ENCODE assay signal across 10 cellular contexts in the genomic region with DNA sequence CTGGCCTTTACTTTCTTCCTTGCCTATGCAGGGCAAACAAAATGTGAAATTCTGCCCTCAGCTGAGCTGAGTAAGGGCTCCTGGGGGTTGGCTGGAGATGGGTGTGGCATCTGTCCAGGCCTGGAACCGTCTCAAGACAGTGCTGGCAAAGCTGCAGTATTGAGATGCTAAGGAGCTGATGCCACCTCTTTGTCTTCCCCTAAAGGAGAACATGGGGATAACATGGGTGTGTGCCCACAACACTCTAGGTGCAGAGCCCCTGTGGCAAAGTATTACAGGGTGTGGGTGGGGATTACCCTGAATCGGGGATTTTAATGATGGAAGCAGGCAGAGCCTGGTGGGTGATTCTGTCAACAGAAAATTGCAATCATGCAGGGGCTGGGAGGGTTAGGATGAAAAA. TPM values are rescaled to one million over a fixed set of nuclear protein-coding genes. Genes with fewer than 3 reads are reported as not detected.
DNase-seq lines count a peak whose midpoint lies in the region; ATAC-seq, FAIRE-seq and TF ChIP-seq lines count a peak whose summit lies in the region.
"Had no signal": no experiment of that assay in that cellular context is flagged by ENCODE, and none has a peak within 500 bp of the region (broad histone marks: within the 10 kb centered on the region; RNA-seq: fewer than 3 reads in every experiment).

No MANE protein-coding gene starts in this region.

- DNase-seq in Right ventricle myocardium superior: peak; percentile 46
- DNase-seq in left ventricle myocardium inferior: no peak
- peak; percentile 80 for DNase-seq in MG63
- DNase-seq in bronchial epithelial cell (ENCODE audit: low read depth): no peak
- no peak for DNase-seq in stimulated activated naive B cell treated with anti-CD40 and anti-IgM and Interleukin-4, amounts not matched to agents 10 μg/mL and 1 μg/mL and 100 μg/mL, for 72 hours
- DNase-seq in stimulated activated naive CD4-positive, alpha-beta T cell (lab: John Stamatoyannopoulos, UW): no peak
- DNase-seq: GDM1 had no signal

- H3K9me3 ChIP-seq in left ventricle myocardium inferior (replicated peaks) (no peaks in the 10 kb centered on the region), MG63 (no peaks in the 10 kb centered on the region)

- TF ChIP-seq CTCF in left ventricle myocardium inferior (IDR thresholded peaks at IDR 0.05; ENCODE audit: borderline replicate concordance) (no peak), bronchial epithelial cell (IDR thresholded peaks at IDR 0.05; ENCODE audit: insufficient read depth, low read length, severe bottlenecking) (peak; percentile 33)

- H3K27me3 ChIP-seq in left ventricle myocardium inferior (ENCODE audit: low read depth): no peaks in the 10 kb centered on the region
- H3K27me3 ChIP-seq in MG63: no peaks in the 10 kb centered on the region
- no peaks in the 10 kb centered on the region for H3K27me3 ChIP-seq in bronchial epithelial cell (ENCODE audit: control insufficient read depth, insufficient read depth, low read length)

- H3K9me3 Mint-ChIP-seq in stimulated activated naive B cell treated with anti-CD40 and anti-IgM and Interleukin-4, amounts not matched to agents 10 μg/mL and 1 μg/mL and 100 μg/mL, for 72 hours: no peaks in the 10 kb centered on the region

- H3K27me3 Mint-ChIP-seq in stimulated activated naive B cell treated with anti-CD40 and anti-IgM and Interleukin-4, amounts not matched to agents 10 μg/mL and 1 μg/mL and 100 μg/mL, for 72 hours: no peaks in the 10 kb centered on the region

- ATAC-seq in Right ventricle myocardium superior (ENCODE audit: poor library complexity): no peak
- ATAC-seq in stimulated activated naive B cell treated with anti-CD40 and anti-IgM and Interleukin-4, amounts not matched to agents 10 μg/mL and 1 μg/mL and 100 μg/mL, for 72 hours (replicated peaks): no peak
- no peak for ATAC-seq in GM19455 (IDR thresholded peaks at IDR 0.05; ENCODE audit: unreplicated experiment)
- no peak for ATAC-seq in HG03159 (IDR thresholded peaks at IDR 0.05; ENCODE audit: unreplicated experiment)

- peaks cover 27% of the 10 kb centered on the region for H3K4me1 ChIP-seq in left ventricle myocardium inferior

- FAIRE-seq in bronchial epithelial cell (lab: Jason Lieb, UNC): no peak
- FAIRE-seq: H1 had no signal

- H3K4me3 ChIP-seq in left ventricle myocardium inferior (no peak overlapping the region), MG63 (no peak overlapping the region), bronchial epithelial cell (ENCODE audit: low read depth, low read length) (no peak overlapping the region)

- H3K27ac Mint-ChIP-seq in stimulated activated naive B cell treated with anti-CD40 and anti-IgM and Interleukin-4, amounts not matched to agents 10 μg/mL and 1 μg/mL and 100 μg/mL, for 72 hours: peak overlapping the region; percentile 25

- no peak overlapping the region for H3K27ac ChIP-seq in left ventricle myocardium inferior (replicated peaks)

- peaks cover 24 to 25% of the 10 kb centered on the region in 2 donors for H3K4me1 Mint-ChIP-seq in stimulated activated naive B cell treated with anti-CD40 and anti-IgM and Interleukin-4, amounts not matched to agents 10 μg/mL and 1 μg/mL and 100 μg/mL, for 72 hours

- intact Hi-C loops in Right ventricle myocardium superior (cut with DNase I) (no loop called here), left ventricle myocardium inferior (cut with micrococcal nuclease) (no loop called here)

- H3K4me3 Mint-ChIP-seq in stimulated activated naive B cell treated with anti-CD40 and anti-IgM and Interleukin-4, amounts not matched to agents 10 μg/mL and 1 μg/mL and 100 μg/mL, for 72 hours: peak overlapping the region in 1 of 2 donors; percentile 48

- H3K36me3 Mint-ChIP-seq in stimulated activated naive B cell treated with anti-CD40 and anti-IgM and Interleukin-4, amounts not matched to agents 10 μg/mL and 1 μg/mL and 100 μg/mL, for 72 hours: peaks cover 31 to 48% of the 10 kb centered on the region in 2 donors

- H3K36me3 ChIP-seq in left ventricle myocardium inferior (peaks cover 56% of the 10 kb centered on the region), MG63 (peaks cover 65% of the 10 kb centered on the region), bronchial epithelial cell (ENCODE audit: control insufficient read depth, insufficient read depth, low read length) (peaks cover 15% of the 10 kb centered on the region)

RNA-seq across cellular contexts. Expression of gene ST3GAL3, which starts 2.5 kb away (rescaled TPM):
- total RNA-seq in Right ventricle myocardium superior (24.2 TPM), left ventricle myocardium inferior (29.9 TPM), bronchial epithelial cell (6.7 and 10.3 TPM in 2 replicates)
- 1.1 and 9.2 TPM in 2 replicates for total RNA-seq in MG63 (2014; rRNA removed; shearing (Covaris generic); ENCODE audit: low replicate concordance)

RNA-seq across cellular contexts. Expression of gene KDM4A, which starts 54.9 kb away (rescaled TPM):
- total RNA-seq in Right ventricle myocardium superior (13.2 TPM), left ventricle myocardium inferior (15.3 TPM), bronchial epithelial cell (34.5 and 37.4 TPM in 2 replicates)
- 24.1 and 24.8 TPM in 2 replicates for total RNA-seq in MG63 (2014; rRNA removed; shearing (Covaris generic); ENCODE audit: low replicate concordance)

Comparison
In these comparisons a context has a peak if more than half of its experiments do, and no peak if none do; other contexts are left out.
1. DNase-seq: peak in Right ventricle myocardium superior (single experiment) and MG63 (single experiment); none in left ventricle myocardium inferior (single experiment), bronchial epithelial cell (single experiment), stimulated activated naive B cell treated with anti-CD40 and anti-IgM and Interleukin-4, amounts not matched to agents 10 μg/mL and 1 μg/mL and 100 μg/mL, for 72 hours (single experiment) and stimulated activated naive CD4-positive, alpha-beta T cell (0 of 6).